In genomic region chr1:39268906-39269305, GRCh38 we compare ENCODE assay signal across 8 cellular contexts.
DNase-seq lines count a peak whose midpoint lies in the region; ATAC-seq, FAIRE-seq and TF ChIP-seq lines count a peak whose summit lies in the region.

No MANE protein-coding gene starts in this region.

- H3K27me3 Mint-ChIP-seq in CD4-positive, alpha-beta memory T cell: no peaks in the 10 kb centered on the region
- H3K27me3 Mint-ChIP-seq in naive thymus-derived CD8-positive, alpha-beta T cell: no peaks in the 10 kb centered on the region

- no peaks in the 10 kb centered on the region for H3K36me3 ChIP-seq in CD4-positive, alpha-beta memory T cell (ENCODE audit: insufficient read depth, low read length)
- H3K36me3 ChIP-seq in KMS-11 (ENCODE audit: insufficient read depth) (no peaks in the 10 kb centered on the region), neural cell (ENCODE audit: insufficient read depth, low read length) (no peaks in the 10 kb centered on the region)

- POLR2A ChIA-PET in CD4-positive, alpha-beta memory T cell (lab: Charles Lee; ENCODE audit: partially characterized antibody): interaction anchor here (0.9 to 1.3 kb wide), 5 partner anchors 12 to 140 kb away, joined by 3 to 4 read pairs (median 3); no protein-coding TSS in a partner anchor
- POLR2A ChIA-PET in naive thymus-derived CD8-positive, alpha-beta T cell (lab: Charles Lee): interaction anchor here (0.6 kb wide), 1 partner anchor 75 kb away, joined by 3 read pairs; no protein-coding TSS in a partner anchor

- CTCF ChIA-PET in CD4-positive, alpha-beta memory T cell (lab: Charles Lee; ENCODE audit: partially characterized antibody): interaction anchor here (1.5 to 20.4 kb wide), 3 partner anchors 10 to 82 kb away, joined by 8 to 820 read pairs (median 17); no protein-coding TSS in a partner anchor

- no peak overlapping the region for H3K4me3 ChIP-seq in CD4-positive, alpha-beta memory T cell (ENCODE audit: low read length in 2 of 2)
- H3K4me3 ChIP-seq in KMS-11 (IDR thresholded peaks at IDR 0.05; ENCODE audit: insufficient read depth, low read depth, low read length): peak overlapping the region; percentile 10
- H3K4me3 ChIP-seq in dorsolateral prefrontal cortex: peak overlapping the region; percentile 32 to 74 (median 58)
- peak overlapping the region; percentile 61 for H3K4me3 ChIP-seq in neural cell (ENCODE audit: low read length)

- H4K20me1 ChIP-seq in KMS-11 (ENCODE audit: insufficient read depth) (no peaks in the 10 kb centered on the region), neural cell (ENCODE audit: insufficient read depth) (no peaks in the 10 kb centered on the region)

- H3K79me2 ChIP-seq in KMS-11 (ENCODE audit: insufficient read depth, low read depth) (peaks cover 52% of the 10 kb centered on the region), neural cell (replicated peaks; ENCODE audit: insufficient read depth, low read length) (peaks cover 46% of the 10 kb centered on the region)

- TF ChIP-seq RAD21 in neural cell (conservative IDR thresholded peaks at IDR 0.05): no peak

- H3K27ac Mint-ChIP-seq in CD4-positive, alpha-beta memory T cell: peak overlapping the region; percentile 62 to 96 (median 79)
- peak overlapping the region in 3 of 10 donors; percentile 4 to 77 (median 60) for H3K27ac Mint-ChIP-seq in naive thymus-derived CD8-positive, alpha-beta T cell

- TF ChIP-seq CTCF in KMS-11 (conservative IDR thresholded peaks at IDR 0.05; ENCODE audit: low read depth, low read length): no peak
- TF ChIP-seq CTCF in dorsolateral prefrontal cortex (IDR thresholded peaks at IDR 0.05 in 54 of 56, conservative IDR thresholded peaks at IDR 0.05 in 2 of 56; ENCODE audit: low read depth in 1 of 56, partially characterized antibody in 56 of 56): peak in 1 of 56 donors; percentile 9
- no peak for TF ChIP-seq CTCF in neural cell (IDR thresholded peaks at IDR 0.05; ENCODE audit: poor library complexity, severe bottlenecking)

- no peak for FAIRE-seq in urothelium cell line (lab: Jason Lieb, UNC)

- intact Hi-C loops in CD4-positive, alpha-beta memory T cell (cut with micrococcal nuclease): no loop called here
- intact Hi-C loops in dorsolateral prefrontal cortex (cut with DNase I): loop anchor here (2.0 to 10.0 kb wide), 6 partner anchors 63 to 268 kb away; no protein-coding TSS in a partner anchor

- H3K27ac ChIP-seq in CD4-positive, alpha-beta memory T cell (ENCODE audit: low read depth, low read length): no peak overlapping the region
- H3K27ac ChIP-seq in KMS-11 (peak overlapping the region; percentile 78), dorsolateral prefrontal cortex (peak overlapping the region; percentile 53 to 97 (median 92)), neural cell (ENCODE audit: low read length) (peak overlapping the region; percentile 86)

- DNase-seq in CD4-positive, alpha-beta memory T cell: no peak
- peak in 3 of 10 donors; percentile 17 to 36 (median 35) for DNase-seq in dorsolateral prefrontal cortex
- no peak for DNase-seq in NCI-H524 treated with DMSO at 0.1 percent for 48 hours (lab: John Stamatoyannopoulos, UW)
- DNase-seq in urothelium cell line (ENCODE audit: low spot score): no peak
- no peak for DNase-seq in naive thymus-derived CD8-positive, alpha-beta T cell

- no peak for TF ChIP-seq EP300 in neural cell (conservative IDR thresholded peaks at IDR 0.05; ENCODE audit: poor library complexity, severe bottlenecking)

- H3K9ac ChIP-seq in KMS-11 (peak overlapping the region; percentile 64; the same call in 1 of the 2 replicates), neural cell (ENCODE audit: low read length) (peak overlapping the region; percentile 67)

- H3K4me3 Mint-ChIP-seq in CD4-positive, alpha-beta memory T cell: peak overlapping the region in 5 of 8 donors; percentile 3 to 94 (median 73)
- peak overlapping the region in 1 of 10 donors; percentile 50 for H3K4me3 Mint-ChIP-seq in naive thymus-derived CD8-positive, alpha-beta T cell

- no peak for ATAC-seq in naive thymus-derived CD8-positive, alpha-beta T cell
- ATAC-seq in GM19035 (IDR thresholded peaks at IDR 0.05; ENCODE audit: unreplicated experiment): no peak

- H3K9me3 ChIP-seq in CD4-positive, alpha-beta memory T cell (ENCODE audit: control insufficient read depth in 1 of 2, low read length in 2 of 2): no peaks in the 10 kb centered on the region
- no peaks in the 10 kb centered on the region for H3K9me3 ChIP-seq in neural cell (ENCODE audit: low read length)

- no peaks in the 10 kb centered on the region for H3F3A ChIP-seq in neural cell (ENCODE audit: insufficient read depth, low read length, poor library complexity, severe bottlenecking)

- H3K27me3 ChIP-seq in CD4-positive, alpha-beta memory T cell (ENCODE audit: insufficient read depth, low read length): no peaks in the 10 kb centered on the region
- no peaks in the 10 kb centered on the region for H3K27me3 ChIP-seq in KMS-11 (ENCODE audit: insufficient read depth, low read depth)
- H3K27me3 ChIP-seq in dorsolateral prefrontal cortex: no peaks in the 10 kb centered on the region
- H3K27me3 ChIP-seq in neural cell (ENCODE audit: insufficient read depth, low read depth, low read length): no peaks in the 10 kb centered on the region

- no peaks in the 10 kb centered on the region for H3K9me3 Mint-ChIP-seq in CD4-positive, alpha-beta memory T cell
- no peaks in the 10 kb centered on the region for H3K9me3 Mint-ChIP-seq in naive thymus-derived CD8-positive, alpha-beta T cell

- H3K9me2 ChIP-seq in neural cell (ENCODE audit: insufficient read depth, low read length): no peaks in the 10 kb centered on the region

- H3K4me1 Mint-ChIP-seq in CD4-positive, alpha-beta memory T cell: peaks cover 61 to 87% (median 78%) of the 10 kb centered on the region in 4 donors
- H3K4me1 Mint-ChIP-seq in naive thymus-derived CD8-positive, alpha-beta T cell: peaks cover 30 to 82% (median 70%) of the 10 kb centered on the region in 4 donors

- H3K4me2 ChIP-seq in KMS-11 (peak overlapping the region; percentile 99), neural cell (ENCODE audit: low read length) (peak overlapping the region; percentile 96)

- H2AFZ ChIP-seq in KMS-11 (ENCODE audit: low read depth) (no peak overlapping the region), neural cell (ENCODE audit: low read depth, low read length) (no peak overlapping the region)

- peaks cover 6 to 55% of the 10 kb centered on the region in 2 donors for H3K36me3 Mint-ChIP-seq in CD4-positive, alpha-beta memory T cell
- peaks cover 0 to 28% (median 2%) of the 10 kb centered on the region in 3 donors for H3K36me3 Mint-ChIP-seq in naive thymus-derived CD8-positive, alpha-beta T cell

- H3K4me1 ChIP-seq in CD4-positive, alpha-beta memory T cell (ENCODE audit: insufficient read depth, low read length): peaks cover 82% of the 10 kb centered on the region
- H3K4me1 ChIP-seq in KMS-11 (ENCODE audit: low read depth, poor library complexity, severe bottlenecking): peaks cover 67% of the 10 kb centered on the region

TF ChIP-seq in neural cell, 6 proteins besides CTCF, POLR2A, EP300 and RAD21:
- no peak for TF ChIP-seq SMC3 (conservative IDR thresholded peaks at IDR 0.05; ENCODE audit: poor library complexity)
- no peak for TF ChIP-seq EZH2 (IDR thresholded peaks at IDR 0.05; ENCODE audit: borderline replicate concordance, insufficient read depth, low read length, poor library complexity, severe bottlenecking)
- no peak for TF ChIP-seq TAF1 (IDR thresholded peaks at IDR 0.05; ENCODE audit: low read depth)
- peak; percentile 5 for TF ChIP-seq REST (IDR thresholded peaks at IDR 0.05; ENCODE audit: borderline replicate concordance)
- no peak for TF ChIP-seq MXI1 (conservative IDR thresholded peaks at IDR 0.05; ENCODE audit: poor library complexity, severe bottlenecking)
- TF ChIP-seq POLR2AphosphoS5 (IDR thresholded peaks at IDR 0.05): peak; percentile 16
TF ChIP-seq in neural cell: peak in this region for 2.

Comparison
In these comparisons a context has a peak if more than half of its experiments do, and no peak if none do; other contexts are left out.
1. H3K4me3 ChIP-seq: peak in KMS-11 (single experiment), dorsolateral prefrontal cortex (59 of 59) and neural cell (single experiment); none in CD4-positive, alpha-beta memory T cell (0 of 2).